Comparison of ENCODE assay signal across 8 cellular contexts in the genomic region with DNA sequence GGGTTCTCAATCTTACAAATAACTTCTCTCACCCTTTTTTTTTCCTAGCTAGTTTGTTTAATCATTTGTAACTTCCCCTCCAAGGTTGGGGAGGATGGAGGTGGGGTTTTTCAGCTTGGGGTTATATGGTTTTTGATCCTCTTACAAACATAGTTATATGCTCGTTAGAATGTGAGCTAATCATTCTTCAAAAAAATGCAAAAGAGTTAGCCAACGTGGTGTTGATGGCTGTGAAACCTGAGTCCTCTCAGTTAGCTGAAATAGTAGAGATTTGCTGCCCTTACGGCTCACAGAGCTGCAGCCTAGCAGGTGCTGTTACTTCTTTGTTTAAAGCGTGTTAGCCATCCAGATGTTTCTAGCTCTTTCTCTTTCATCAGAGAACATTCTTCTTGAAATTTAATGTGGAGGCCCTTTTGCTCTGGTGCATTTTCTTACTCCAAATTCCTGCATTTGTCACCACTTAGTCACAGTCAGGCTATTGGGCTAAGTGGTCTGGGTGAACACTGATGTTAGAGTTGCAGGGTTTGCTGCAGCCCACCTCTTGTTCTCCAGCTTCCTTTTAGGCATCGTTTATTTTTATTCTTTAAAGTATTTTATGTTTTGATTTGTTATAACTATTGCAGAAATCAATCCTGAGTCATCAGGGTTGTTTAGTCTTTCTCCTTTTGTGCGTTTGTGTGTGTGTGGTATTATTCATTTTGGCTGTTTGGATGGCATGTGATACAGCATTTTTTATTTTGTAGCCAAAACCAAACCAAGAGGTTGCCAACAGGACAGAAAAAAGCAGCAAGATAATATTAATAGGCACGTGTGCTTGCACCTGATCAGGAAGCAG. TPM values are rescaled to one million over a fixed set of nuclear protein-coding genes. Genes with fewer than 3 reads are reported as not detected.
DNase-seq lines count a peak whose midpoint lies in the region; ATAC-seq and TF ChIP-seq lines count a peak whose summit lies in the region.

No MANE protein-coding gene starts in this region.

- TF ChIP-seq CTCF in AG10803 (conservative IDR thresholded peaks at IDR 0.05; ENCODE audit: low read length) (no peak), epithelial cell of proximal tubule (conservative IDR thresholded peaks at IDR 0.05; ENCODE audit: low read depth, low read length) (no peak)

- ATAC-seq in GM19455 (IDR thresholded peaks at IDR 0.05; ENCODE audit: unreplicated experiment) (peak; percentile 83), HG03457 (IDR thresholded peaks at IDR 0.05; ENCODE audit: unreplicated experiment) (peak; percentile 97), HG02884 (IDR thresholded peaks at IDR 0.05; ENCODE audit: unreplicated experiment) (no peak)

- H3K4me3 ChIP-seq in AG10803 (ENCODE audit: low read length) (no peak overlapping the region), epithelial cell of proximal tubule (ENCODE audit: low read depth, low read length) (peak overlapping the region; percentile 6)

- DNase-seq in AG10803 (ENCODE audit: low read depth) (peak; percentile 89), epithelial cell of proximal tubule (ENCODE audit: low read depth) (no peak), UCSD-AML1 (lab: John Stamatoyannopoulos, UW; ENCODE audit: unreplicated experiment) (no peak), LoVo (ENCODE audit: low spot score) (no peak), NCI-H748 (lab: John Stamatoyannopoulos, UW; ENCODE audit: unreplicated experiment) (no peak)

RNA-seq across cellular contexts. Expression of gene LIMS1, which starts 41.1 kb away (rescaled TPM):
- 58.3 and 95.4 TPM in 2 replicates for total RNA-seq in epithelial cell of proximal tubule
